In the genomic region with DNA sequence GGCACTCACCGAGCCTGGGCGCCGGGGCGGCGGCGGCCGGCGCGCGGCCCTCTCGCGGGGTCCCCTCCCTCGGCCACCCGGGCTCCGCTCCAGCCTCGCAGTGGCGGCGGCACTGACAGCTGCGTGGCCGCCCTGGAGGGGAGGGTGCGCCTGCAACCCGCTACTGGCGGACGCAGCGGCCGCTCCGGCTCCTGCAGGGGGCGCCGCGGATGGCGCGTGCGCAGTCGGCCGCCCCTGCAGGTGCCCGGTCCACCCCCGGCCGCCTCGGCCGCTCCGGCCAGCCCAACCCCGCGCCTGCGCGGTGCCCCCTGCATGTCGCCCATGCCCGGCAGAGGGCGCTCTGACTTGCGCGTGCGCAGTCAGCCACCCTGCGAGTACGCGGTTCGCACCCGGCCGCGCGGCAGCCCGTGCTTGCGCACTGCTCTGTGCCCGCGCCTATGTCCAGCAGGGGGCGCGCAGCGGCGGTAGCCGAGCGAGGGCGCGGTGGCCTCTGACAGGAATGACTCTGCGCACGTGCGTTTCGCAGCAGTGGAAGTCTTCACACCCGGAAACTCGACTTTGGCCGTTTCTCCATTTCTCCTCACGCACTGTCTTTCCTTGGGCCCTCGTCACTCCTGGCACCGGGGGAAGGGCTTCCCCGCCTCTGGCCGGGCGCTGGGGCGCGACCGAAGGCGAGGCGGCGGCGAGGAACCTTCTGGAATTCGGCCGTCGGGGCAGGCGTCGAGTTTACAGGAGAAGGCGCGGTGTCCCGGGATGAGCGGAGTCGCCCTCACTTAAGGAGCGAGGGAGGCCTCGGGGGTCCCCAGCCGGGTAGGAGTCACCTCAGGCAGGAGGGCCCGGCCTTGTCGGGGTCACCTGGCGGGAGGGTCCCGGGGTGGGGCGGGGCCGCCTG, we compare ENCODE assay signal across 8 cellular contexts. TPM values are rescaled to one million over a fixed set of nuclear protein-coding genes. Genes with fewer than 3 reads are reported as not detected.
DNase-seq lines count a peak whose midpoint lies in the region; TF ChIP-seq lines count a peak whose summit lies in the region.

A gene (minus strand): TSS at position 165 of the 892 bp plus-strand sequence. CDS start 14,262 bp downstream, outside the sequence.

- no peaks in the 10 kb centered on the region for H3K36me3 Mint-ChIP-seq in nephron progenitor cell (ENCODE audit: low read depth)
- H3K36me3 Mint-ChIP-seq in stimulated activated naive CD8-positive, alpha-beta T cell treated with anti-CD3 and anti-CD28 coated beads, Interleukin-15, Interleukin-2, amounts not matched to agents 100 ng/mL and 50 ng/mL, for 24 hours (ENCODE audit: low read depth): peaks cover 3% of the 10 kb centered on the region

- peaks cover 7% of the 10 kb centered on the region for H3K9me3 Mint-ChIP-seq in nephron progenitor cell
- no peaks in the 10 kb centered on the region for H3K9me3 Mint-ChIP-seq in stimulated activated naive CD8-positive, alpha-beta T cell treated with anti-CD3 and anti-CD28 coated beads, Interleukin-15, Interleukin-2, amounts not matched to agents 100 ng/mL and 50 ng/mL, for 24 hours

- peaks cover 87% of the 10 kb centered on the region for H3K27me3 Mint-ChIP-seq in nephron progenitor cell (ENCODE audit: low read depth, poor library complexity)
- H3K27me3 Mint-ChIP-seq in stimulated activated naive CD8-positive, alpha-beta T cell treated with anti-CD3 and anti-CD28 coated beads, Interleukin-15, Interleukin-2, amounts not matched to agents 100 ng/mL and 50 ng/mL, for 24 hours: peaks cover 21% of the 10 kb centered on the region

- H3K4me1 Mint-ChIP-seq in nephron progenitor cell: peaks cover 6% of the 10 kb centered on the region
- peaks cover 13% of the 10 kb centered on the region for H3K4me1 Mint-ChIP-seq in stimulated activated naive CD8-positive, alpha-beta T cell treated with anti-CD3 and anti-CD28 coated beads, Interleukin-15, Interleukin-2, amounts not matched to agents 100 ng/mL and 50 ng/mL, for 24 hours (ENCODE audit: low read depth)

- TF ChIP-seq CTCF in LNCAP (IDR thresholded peaks at IDR 0.05) (peak; percentile 100), fibroblast of the aortic adventitia (IDR thresholded peaks at IDR 0.05; ENCODE audit: insufficient read depth, low read length) (peak; percentile 70), nephron progenitor cell (IDR thresholded peaks at IDR 0.05) (peak; percentile 98)

- H3K27ac Mint-ChIP-seq in nephron progenitor cell: no peak within 1 kb of the TSS
- H3K27ac Mint-ChIP-seq in stimulated activated naive CD8-positive, alpha-beta T cell treated with anti-CD3 and anti-CD28 coated beads, Interleukin-15, Interleukin-2, amounts not matched to agents 100 ng/mL and 50 ng/mL, for 24 hours: peak within 1 kb of the TSS; percentile 75

- peak within 1 kb of the TSS; percentile 65 for H3K4me3 ChIP-seq in fibroblast of the aortic adventitia (ENCODE audit: low read depth, low read length)

- DNase-seq in ELF-1 (ENCODE audit: low read depth, low spot score): peak; percentile 97
- peak; percentile 90 for DNase-seq in GOT3 (lab: John Stamatoyannopoulos, UW)
- peak; percentile 66 for DNase-seq in RPMI7951 (ENCODE audit: low read depth)
- peak; percentile 93 for DNase-seq in activated T-helper 9 cell treated with anti-CD3 and anti-CD28 coated beads, Interleukin-2, amount 50 U/mL, for 16 hours (ENCODE audit: low read depth)
- DNase-seq in fibroblast of the aortic adventitia (ENCODE audit: low read depth): peak; percentile 87
- peak; percentile 97 for DNase-seq in nephron progenitor cell

- H3K4me3 Mint-ChIP-seq in nephron progenitor cell: peak within 1 kb of the TSS; percentile 80
- peak within 1 kb of the TSS; percentile 88 for H3K4me3 Mint-ChIP-seq in stimulated activated naive CD8-positive, alpha-beta T cell treated with anti-CD3 and anti-CD28 coated beads, Interleukin-15, Interleukin-2, amounts not matched to agents 100 ng/mL and 50 ng/mL, for 24 hours

RNA-seq across cellular contexts. Expression of the gene that starts here (rescaled TPM):
- 0.20 and 0.60 TPM in 2 replicates for total RNA-seq in RPMI7951 (2014; rRNA removed; shearing (Covaris generic))
- 1.8 and 2.4 TPM in 2 replicates for total RNA-seq in fibroblast of the aortic adventitia (ENCODE audit: low replicate concordance)

Comparison
In these comparisons a context has a peak if more than half of its experiments do, and no peak if none do; other contexts are left out.
1. Peak in every context shown above with its lines: DNase-seq and H3K4me3 ChIP-seq.
2. Peak in DNase-seq in RPMI7951; RNA of the gene not detected or under 1 TPM.